Comparison of ENCODE assay signal across 9 cellular contexts in the genomic region with DNA sequence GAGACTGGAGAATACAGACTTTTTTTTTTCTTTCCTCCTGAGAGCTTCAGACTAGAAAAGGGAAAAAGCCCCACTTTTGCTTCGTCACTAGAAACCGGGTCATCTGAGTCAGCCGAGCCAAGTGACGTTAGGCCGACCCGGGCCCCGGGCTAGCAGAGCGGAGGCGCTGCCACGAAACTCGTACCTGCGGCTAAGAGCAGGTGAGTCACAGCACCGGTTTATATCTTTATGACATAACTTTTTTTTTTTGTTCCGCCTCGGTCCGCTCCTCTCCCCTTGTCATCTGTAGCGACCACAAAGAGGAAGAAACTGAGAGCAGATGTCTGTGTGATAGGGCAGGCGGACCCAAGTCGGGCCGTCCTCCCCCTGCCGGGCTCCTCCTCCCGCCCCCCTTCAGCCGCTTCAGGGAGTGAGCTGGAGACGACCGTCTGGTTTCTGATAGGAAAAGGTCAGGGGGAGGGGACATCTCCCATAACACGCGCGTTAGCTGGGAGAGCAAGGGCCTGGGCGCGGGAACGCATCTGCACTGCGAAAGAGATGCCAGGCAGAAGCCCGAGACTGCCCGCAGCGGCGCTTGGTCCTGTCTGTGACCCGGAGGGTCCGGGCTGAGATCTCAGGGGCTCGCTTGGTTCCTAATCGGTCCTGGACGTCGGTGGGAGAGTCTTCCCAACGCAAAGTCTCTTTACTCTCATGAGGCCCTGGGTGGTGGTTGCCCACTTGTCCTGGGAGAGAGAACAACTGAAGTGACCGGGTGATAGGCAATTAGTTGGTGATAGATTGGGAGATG. TPM values are rescaled to one million over a fixed set of nuclear protein-coding genes. Genes with fewer than 3 reads are reported as not detected.
DNase-seq lines count a peak whose midpoint lies in the region; ATAC-seq and TF ChIP-seq lines count a peak whose summit lies in the region.
"Had no signal": no experiment of that assay in that cellular context is flagged by ENCODE, and none has a peak within 500 bp of the region (broad histone marks: within the 10 kb centered on the region; RNA-seq: fewer than 3 reads in every experiment).

No MANE protein-coding gene starts in this region.

- H3K27ac ChIP-seq in sigmoid colon: peak overlapping the region in 1 of 4 donors; percentile 23

- ATAC-seq in GM18499 (IDR thresholded peaks at IDR 0.05; ENCODE audit: insufficient read depth, unreplicated experiment): peak; percentile 62
- ATAC-seq in HG03378 (IDR thresholded peaks at IDR 0.05; ENCODE audit: unreplicated experiment): peak; percentile 69
- no peak for ATAC-seq in GM19035 (IDR thresholded peaks at IDR 0.05; ENCODE audit: unreplicated experiment)

- intact Hi-C loops in sigmoid colon (cut with DNase I): no loop called here

- WGBS in sigmoid colon, 2 donors: 1 to 3% methylated on average over 44 of the region's 44 CpGs

- H3K36me3 ChIP-seq in sigmoid colon: no peaks in the 10 kb centered on the region

- H3K9me3 ChIP-seq in sigmoid colon: no peaks in the 10 kb centered on the region

- TF ChIP-seq EP300 in sigmoid colon (IDR thresholded peaks at IDR 0.05): no peak

- peak; percentile 90 to 92 for DNase-seq in NCI-H524 (lab: John Stamatoyannopoulos, UW)
- peak; percentile 73 to 77 for DNase-seq in activated CD4-positive, alpha-beta T cell treated with anti-CD3 and anti-CD28 coated beads, Interleukin-2, amount 50 U/mL, for 48 hours
- DNase-seq in fibroblast of villous mesenchyme (ENCODE audit: low read depth): no peak
- DNase-seq in sigmoid colon: no peak
- DNase-seq in cortex of kidney (lab: John Stamatoyannopoulos, UW): no peak

- H3K4me3 ChIP-seq in fibroblast of villous mesenchyme (ENCODE audit: low read depth, low read length): peak overlapping the region; percentile 65
- H3K4me3 ChIP-seq in sigmoid colon: peak overlapping the region in 3 of 4 donors; percentile 34 to 40 (median 37)

- TF ChIP-seq POLR2A in sigmoid colon (IDR thresholded peaks at IDR 0.05): peak in 1 of 2 donors; percentile 28

- TF ChIP-seq CTCF in fibroblast of villous mesenchyme (IDR thresholded peaks at IDR 0.05; ENCODE audit: insufficient read depth, low read depth, low read length) (no peak), sigmoid colon (IDR thresholded peaks at IDR 0.05) (no peak)

- H3K27me3 ChIP-seq in sigmoid colon: peaks cover 83 to 98% (median 97%) of the 10 kb centered on the region in 3 donors

- H3K4me1 ChIP-seq in sigmoid colon: peaks cover 0 to 57% (median 47%) of the 10 kb centered on the region in 4 donors

RNA-seq across cellular contexts. Expression of a gene that starts 0.6 kb away (rescaled TPM):
- total RNA-seq in fibroblast of villous mesenchyme (under 0.01 TPM in 2 replicates), sigmoid colon (not detected)
- 1 to 10 TPM in 1 of 3 donors, under 1 TPM in 1, not detected in 1; 0.23 to 1.1 TPM for polyA plus RNA-seq in sigmoid colon
- total RNA-seq: SK-MEL-5 had no signal

RNA-seq across cellular contexts. Expression of a gene that starts 1.0 kb away (rescaled TPM):
- total RNA-seq in fibroblast of villous mesenchyme (0.32 TPM in 1 of 2 replicates, not detected in the other), sigmoid colon (not detected)
- 10 to 100 TPM; 14.4 to 19.4 (median 18.3) TPM for polyA plus RNA-seq in sigmoid colon

Comparison
In these comparisons a context has a peak if more than half of its experiments do, and no peak if none do; other contexts are left out.
1. DNase-seq: peak in NCI-H524 (2 of 2) and activated CD4-positive, alpha-beta T cell treated with anti-CD3 and anti-CD28 coated beads, Interleukin-2, amount 50 U/mL, for 48 hours (2 of 2); none in fibroblast of villous mesenchyme (single experiment), sigmoid colon (single experiment) and cortex of kidney (single experiment).